ENCODE assay signal across 25 cellular contexts in genomic region chr16:82088483-82088882, GRCh38. TPM values are rescaled to one million over a fixed set of nuclear protein-coding genes. Genes with fewer than 3 reads are reported as not detected.
DNase-seq lines count a peak whose midpoint lies in the region; ATAC-seq and TF ChIP-seq lines count a peak whose summit lies in the region.
"Had no signal": no experiment of that assay in that cellular context is flagged by ENCODE, and none has a peak within 500 bp of the region (broad histone marks: within the 10 kb centered on the region; RNA-seq: fewer than 3 reads in every experiment).

No MANE protein-coding gene starts in this region.

- H3K9me3 Mint-ChIP-seq in immature natural killer cell, result peaks cover 0 to 1% (median 0%) of the 10 kb centered on the region in 6 donors
- H3K9me3 Mint-ChIP-seq: HFFc6 had no signal

- no peak overlapping the region for H3K23ac ChIP-seq in mesendoderm (ENCODE audit: low read length)

- H3K56ac ChIP-seq in mesendoderm (ENCODE audit: low read length), result no peak overlapping the region

- no peak for ATAC-seq in HG03378 (IDR thresholded peaks at IDR 0.05; ENCODE audit: unreplicated experiment)
- ATAC-seq: GM12878 had no signal

- H3K36me3 ChIP-seq in sigmoid colon (no peaks in the 10 kb centered on the region), mesendoderm (ENCODE audit: control insufficient read depth, insufficient read depth, low read length) (no peaks in the 10 kb centered on the region)
- H3K36me3 ChIP-seq: SJCRH30 had no signal

- H3K27ac ChIP-seq in sigmoid colon, result peak overlapping the region in 3 of 4 donors; percentile 3 to 48 (median 17)
- no peak overlapping the region for H3K27ac ChIP-seq in mesendoderm (ENCODE audit: low read depth, low read length)
- H3K27ac ChIP-seq: C4-2B, HL-60, SJCRH30 had no signal

- intact Hi-C loops in sigmoid colon (cut with DNase I), result no loop called here

- H3K4me1 Mint-ChIP-seq in immature natural killer cell, result no peaks in the 10 kb centered on the region

- TF ChIP-seq POLR2A in sigmoid colon (IDR thresholded peaks at IDR 0.05), result no peak

- H3K9me3 ChIP-seq in sigmoid colon, result no peaks in the 10 kb centered on the region
- H3K9me3 ChIP-seq: SJCRH30 had no signal

- 78 to 86% methylated on average over 4 of the region's 4 CpGs for WGBS in sigmoid colon, 2 donors
- no CpG with 5 or more reads among the region's 4 CpGs for WGBS in mesendoderm (ENCODE audit: extremely low coverage, insufficient coverage, low lambda C conversion rate)

- H3K27me3 ChIP-seq in sigmoid colon, result no peaks in the 10 kb centered on the region
- H3K27me3 ChIP-seq in mesendoderm (ENCODE audit: insufficient read depth, low read length, poor library complexity), result no peaks in the 10 kb centered on the region
- H3K27me3 ChIP-seq: SJCRH30 had no signal

- H3K36me3 Mint-ChIP-seq in immature natural killer cell, result no peaks in the 10 kb centered on the region

- no peak for TF ChIP-seq CTCF in fibroblast of villous mesenchyme (IDR thresholded peaks at IDR 0.05; ENCODE audit: insufficient read depth, low read depth, low read length)
- TF ChIP-seq CTCF in sigmoid colon (IDR thresholded peaks at IDR 0.05), result no peak

- peaks cover 0 to 26% (median 24%) of the 10 kb centered on the region in 4 donors for H3K4me1 ChIP-seq in sigmoid colon
- no peaks in the 10 kb centered on the region for H3K4me1 ChIP-seq in mesendoderm (ENCODE audit: control insufficient read depth, low read depth, low read length)
- H3K4me1 ChIP-seq: SJCRH30 had no signal

- H2BK5ac ChIP-seq in mesendoderm (ENCODE audit: low read length), result no peak overlapping the region

- no peak overlapping the region for H4K5ac ChIP-seq in mesendoderm (ENCODE audit: low read length)

- H3K79me1 ChIP-seq in mesendoderm (ENCODE audit: low read length), result no peaks in the 10 kb centered on the region

- H4K8ac ChIP-seq in mesendoderm (ENCODE audit: low read depth, low read length), result no peak overlapping the region

- H3K4me3 Mint-ChIP-seq in immature natural killer cell, result no peak overlapping the region
- H3K4me3 Mint-ChIP-seq: HFFc6 had no signal

- H2BK15ac ChIP-seq in mesendoderm (replicated peaks; ENCODE audit: low read depth), result no peak overlapping the region

- peaks cover 2 to 14% (median 4%) of the 10 kb centered on the region in 3 donors for H3K27me3 Mint-ChIP-seq in immature natural killer cell (ENCODE audit: low read depth in 3 of 3)

- peak; percentile 6 for DNase-seq in EH (ENCODE audit: low read depth)
- DNase-seq in NCI-H524 treated with DMSO at 0.1 percent for 48 hours (lab: John Stamatoyannopoulos, UW), result peak; percentile 96
- peak; percentile 74 for DNase-seq in fibroblast of villous mesenchyme (ENCODE audit: low read depth)
- no peak for DNase-seq in sigmoid colon
- no peak for DNase-seq in immature natural killer cell
- DNase-seq in mesendoderm, result no peak
- DNase-seq in NK-92 treated with Interleukin-12 subunit alpha and Interleukin-12 subunit beta, amount 100 ng/mL, for 24 hours (lab: John Stamatoyannopoulos, UW), result no peak
- DNase-seq: ACHN, AML-193, DMS79, H7, HFFc6, KBM-7, MM.1S, NCI-H1048, NCI-H1417 treated with DMSO at 0.1 percent for 48 hours, NCI-H187, NCI-H2107, NCI-H446 treated with DMSO at 0.1 percent for 48 hours, SJCRH30 had no signal

- H3K4me2 ChIP-seq in mesendoderm (ENCODE audit: low read length), result no peak overlapping the region

- H3K4ac ChIP-seq in mesendoderm (ENCODE audit: low read depth, low read length), result no peak overlapping the region

- no peak overlapping the region for H3K9ac ChIP-seq in mesendoderm (ENCODE audit: low read length)

- no peak overlapping the region for H3K27ac Mint-ChIP-seq in immature natural killer cell
- H3K27ac Mint-ChIP-seq: HFFc6 had no signal

- H3K4me3 ChIP-seq in fibroblast of villous mesenchyme (ENCODE audit: low read depth, low read length) (no peak overlapping the region), sigmoid colon (no peak overlapping the region), mesendoderm (ENCODE audit: low read length) (no peak overlapping the region)
- H3K4me3 ChIP-seq: GM12878, SJCRH30 had no signal

- no peak for TF ChIP-seq EP300 in sigmoid colon (IDR thresholded peaks at IDR 0.05)

- no peak overlapping the region for H2AK5ac ChIP-seq in mesendoderm (ENCODE audit: low read length)

- H2BK120ac ChIP-seq in mesendoderm (ENCODE audit: low read depth, low read length), result no peak overlapping the region

- no peak overlapping the region for H3K18ac ChIP-seq in mesendoderm (ENCODE audit: low read length)

- no peaks in the 10 kb centered on the region for H3K79me2 ChIP-seq in mesendoderm (ENCODE audit: control insufficient read depth, insufficient read depth, low read length)

RNA-seq across cellular contexts. Expression of gene HSD17B2, which starts 53.4 kb away (rescaled TPM):
- 8.7 and 9.5 TPM in 2 replicates for total RNA-seq in fibroblast of villous mesenchyme
- total RNA-seq in sigmoid colon, result not detected
- polyA plus RNA-seq in sigmoid colon, result 10 to 100 TPM; 27.3 to 46.0 (median 32.4) TPM
- polyA plus RNA-seq in immature natural killer cell, result not detected
- polyA plus RNA-seq in mesendoderm (2013, experiment 1 of 2), result not detected
- polyA plus RNA-seq in mesendoderm (2013, experiment 2 of 2), result not detected
- total RNA-seq: GM12878, H7, OCI-LY7, SJCRH30 had no signal
- polyA plus RNA-seq: GM12878 had no signal

Comparison
In these comparisons a context has a peak if more than half of its experiments do, and no peak if none do; other contexts are left out.
1. DNase-seq: peak in EH (single experiment), NCI-H524 treated with DMSO at 0.1 percent for 48 hours (single experiment) and fibroblast of villous mesenchyme (single experiment); none in sigmoid colon (single experiment), immature natural killer cell (0 of 3), mesendoderm (single experiment) and NK-92 treated with Interleukin-12 subunit alpha and Interleukin-12 subunit beta, amount 100 ng/mL, for 24 hours (single experiment).